In the genomic region with DNA sequence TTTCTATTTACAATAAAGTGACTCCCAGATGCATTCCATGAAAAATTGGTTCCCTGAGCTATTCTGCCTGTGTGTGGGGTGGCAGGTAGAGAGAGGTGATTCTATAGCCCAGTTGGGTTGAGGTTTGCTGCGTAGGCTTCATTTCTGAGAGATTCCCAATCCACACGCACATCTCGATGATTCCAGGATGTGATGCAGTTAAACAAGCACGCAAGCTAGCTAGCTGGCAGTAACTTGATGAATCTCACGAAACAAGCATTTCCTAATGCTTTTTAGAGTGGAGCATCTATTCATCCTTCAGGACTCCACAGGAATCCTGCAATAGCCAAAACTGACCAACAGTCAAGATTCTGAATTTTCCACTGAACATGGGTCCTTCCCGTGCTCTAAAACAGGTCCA, we compare ENCODE assay signal across 26 cellular contexts. TPM values are rescaled to one million over a fixed set of nuclear protein-coding genes. Genes with fewer than 3 reads are reported as not detected.
"Had no signal": no experiment of that assay in that cellular context is flagged by ENCODE, and none has a peak within 500 bp of the region (broad histone marks: within the 10 kb centered on the region; RNA-seq: fewer than 3 reads in every experiment).

No MANE protein-coding gene starts in this region.

- H3K9me3 ChIP-seq: body of pancreas, gastroesophageal sphincter, right lobe of liver, thoracic aorta had no signal

- H2AFZ ChIP-seq: parathyroid adenoma had no signal

- DNase-seq: activated B cell treated with CpG ODN at 0.5 μM for 24 hours; activated CD4-positive, alpha-beta memory T cell treated with anti-CD3 and anti-CD28 coated beads, Interleukin-2, amount 10 ng/mL, durations not matched to agents 7 days and 5 days; activated CD4-positive, alpha-beta T cell treated with anti-CD3 and anti-CD28 coated beads for 4 hours; activated effector memory CD4-positive, alpha-beta T cell treated with anti-CD3 and anti-CD28 coated beads, Interleukin-2, amount 50 U/mL, for 16 hours; activated naive CD4-positive, alpha-beta T cell treated with anti-CD3 and anti-CD28 coated beads, Interleukin-2, amount 10 ng/mL, durations not matched to agents 7 days and 5 days; activated T-cell treated with anti-CD3 and anti-CD28 coated beads for 4 hours; body of pancreas; effector CD8-positive, alpha-beta T cell; erythroblast; head of caudate nucleus; left cardiac atrium; right lobe of liver; small intestine; stimulated activated CD4-positive, alpha-beta T cell treated with anti-CD3 and anti-CD28 coated beads, Interleukin-15, amount 100 ng/mL, for 24 hours; stimulated activated naive B cell treated with anti-CD40 and anti-IgM and Interleukin-4, amounts not matched to agents 10 μg/mL and 1 μg/mL and 100 μg/mL, for 72 hours; SW 1271; T-helper 17 cell had no signal

- H3K4me3 ChIP-seq: body of pancreas, gastroesophageal sphincter, right lobe of liver, thoracic aorta had no signal

- H3K27ac ChIP-seq: body of pancreas, gastroesophageal sphincter, parathyroid adenoma, right lobe of liver, thoracic aorta had no signal

- H3K9ac ChIP-seq: parathyroid adenoma had no signal

- H3K27ac Mint-ChIP-seq: activated B cell treated with CpG ODN at 0.5 μM for 24 hours; activated CD4-positive, alpha-beta memory T cell treated with anti-CD3 and anti-CD28 coated beads, Interleukin-2, amount 10 ng/mL, durations not matched to agents 7 days and 5 days; activated naive CD4-positive, alpha-beta T cell treated with anti-CD3 and anti-CD28 coated beads, Interleukin-2, amount 10 ng/mL, durations not matched to agents 7 days and 5 days; dendritic cell treated with granulocyte-macrophage colony-stimulating factor and Interleukin-4, amounts not matched to agents 40 ng/mL and 50 ng/mL, for 4 days; natural killer cell treated with Interleukin-12 subunit alpha and Interleukin-12 subunit beta and Interleukin-15 and Interleukin-18, amount 100 ng/mL, for 72 hours; stimulated activated naive B cell treated with anti-CD40 and anti-IgM and Interleukin-4, amounts not matched to agents 10 μg/mL and 1 μg/mL and 100 μg/mL, for 72 hours; T-helper 17 cell; type B pancreatic cell had no signal

- H3K36me3 Mint-ChIP-seq: activated naive CD4-positive, alpha-beta T cell treated with anti-CD3 and anti-CD28 coated beads, Interleukin-2, amount 10 ng/mL, durations not matched to agents 7 days and 5 days; natural killer cell treated with Interleukin-12 subunit alpha and Interleukin-12 subunit beta and Interleukin-15 and Interleukin-18, amount 100 ng/mL, for 72 hours; stimulated activated naive B cell treated with anti-CD40 and anti-IgM and Interleukin-4, amounts not matched to agents 10 μg/mL and 1 μg/mL and 100 μg/mL, for 72 hours had no signal

- H3K4me1 ChIP-seq: body of pancreas, parathyroid adenoma, right lobe of liver had no signal

- H3K4me3 Mint-ChIP-seq: activated B cell treated with CpG ODN at 0.5 μM for 24 hours; activated CD4-positive, alpha-beta memory T cell treated with anti-CD3 and anti-CD28 coated beads, Interleukin-2, amount 10 ng/mL, durations not matched to agents 7 days and 5 days; activated naive CD4-positive, alpha-beta T cell treated with anti-CD3 and anti-CD28 coated beads, Interleukin-2, amount 10 ng/mL, durations not matched to agents 7 days and 5 days; dendritic cell treated with granulocyte-macrophage colony-stimulating factor and Interleukin-4, amounts not matched to agents 40 ng/mL and 50 ng/mL, for 4 days; natural killer cell treated with Interleukin-12 subunit alpha and Interleukin-12 subunit beta and Interleukin-15 and Interleukin-18, amount 100 ng/mL, for 72 hours; stimulated activated naive B cell treated with anti-CD40 and anti-IgM and Interleukin-4, amounts not matched to agents 10 μg/mL and 1 μg/mL and 100 μg/mL, for 72 hours; T-helper 17 cell; type B pancreatic cell had no signal

- ATAC-seq: body of pancreas; gastroesophageal sphincter; left cardiac atrium; natural killer cell treated with Interleukin-12 subunit alpha and Interleukin-12 subunit beta and Interleukin-15 and Interleukin-18, amount 100 ng/mL, for 72 hours; right lobe of liver; stimulated activated naive B cell treated with anti-CD40 and anti-IgM and Interleukin-4, amounts not matched to agents 10 μg/mL and 1 μg/mL and 100 μg/mL, for 72 hours; T-helper 17 cell had no signal

- H3K36me3 ChIP-seq: gastroesophageal sphincter, right lobe of liver had no signal

- H3K27me3 ChIP-seq: body of pancreas, gastroesophageal sphincter, right lobe of liver had no signal

- H3K9me3 Mint-ChIP-seq: activated CD4-positive, alpha-beta memory T cell treated with anti-CD3 and anti-CD28 coated beads, Interleukin-2, amount 10 ng/mL, durations not matched to agents 7 days and 5 days; activated naive CD4-positive, alpha-beta T cell treated with anti-CD3 and anti-CD28 coated beads, Interleukin-2, amount 10 ng/mL, durations not matched to agents 7 days and 5 days; dendritic cell treated with granulocyte-macrophage colony-stimulating factor and Interleukin-4, amounts not matched to agents 40 ng/mL and 50 ng/mL, for 4 days; natural killer cell treated with Interleukin-12 subunit alpha and Interleukin-12 subunit beta and Interleukin-15 and Interleukin-18, amount 100 ng/mL, for 72 hours had no signal

- H3K27me3 Mint-ChIP-seq: type B pancreatic cell had no signal

- H3K79me2 ChIP-seq: parathyroid adenoma had no signal

- H3K4me1 Mint-ChIP-seq: activated B cell treated with CpG ODN at 0.5 μM for 24 hours; activated CD4-positive, alpha-beta memory T cell treated with anti-CD3 and anti-CD28 coated beads, Interleukin-2, amount 10 ng/mL, durations not matched to agents 7 days and 5 days; activated naive CD4-positive, alpha-beta T cell treated with anti-CD3 and anti-CD28 coated beads, Interleukin-2, amount 10 ng/mL, durations not matched to agents 7 days and 5 days had no signal

RNA-seq across cellular contexts. Expression of gene CER1, which starts 43.8 kb away (rescaled TPM):
- total RNA-seq: activated B cell treated with CpG ODN at 0.5 μM for 24 hours; activated CD4-positive, alpha-beta memory T cell treated with anti-CD3 and anti-CD28 coated beads, Interleukin-2, amount 10 ng/mL, durations not matched to agents 7 days and 5 days; cardiac septum; chondrocyte; gastroesophageal sphincter; left cardiac atrium; liver; natural killer cell treated with Interleukin-12 subunit alpha and Interleukin-12 subunit beta and Interleukin-15 and Interleukin-18, amount 100 ng/mL, for 72 hours; right lobe of liver; T-helper 17 cell; thoracic aorta had no signal
- polyA plus RNA-seq: liver had no signal
